In genomic region chr2:29073913-29074312, GRCh38 we compare ENCODE assay signal across 1 cellular context.
A peak's percentile ranks its signal among the peaks of the same experiment; 100 is the strongest.
TF ChIP-seq lines count a peak whose summit lies in the region.

No MANE protein-coding gene starts in this region.

TF ChIP-seq in GM12878, 131 proteins besides CTCF, POLR2A, EP300 and RAD21:
- no peak for TF ChIP-seq USF1 (IDR thresholded peaks at IDR 0.05; ENCODE audit: borderline replicate concordance, extremely low read length, insufficient read depth, low read depth, low read length)
- TF ChIP-seq MLLT1 (IDR thresholded peaks at IDR 0.05) = no peak
- TF ChIP-seq MEF2B (IDR thresholded peaks at IDR 0.05; ENCODE audit: partially characterized antibody, poor library complexity, severe bottlenecking) = peak; percentile 28
- TF ChIP-seq SMARCA5 (IDR thresholded peaks at IDR 0.05) = no peak
- peak; percentile 74; the same call in 1 of the 2 replicates for TF ChIP-seq EED (IDR thresholded peaks at IDR 0.05; ENCODE audit: low read depth)
- TF ChIP-seq CREM (IDR thresholded peaks at IDR 0.05; ENCODE audit: low read depth) = no peak
- TF ChIP-seq RAD51 (IDR thresholded peaks at IDR 0.05) = no peak
- 0 out of 2 replicates have a peak, but pooled peaks have one; percentile 24 for TF ChIP-seq BCL11A (IDR thresholded peaks at IDR 0.05; ENCODE audit: low read depth, low read length)
- TF ChIP-seq IKZF1 (conservative IDR thresholded peaks at IDR 0.05) = peak; percentile 61; the same call in 1 of the 2 replicates
- peak; percentile 40 to 56; a peak in 3 of 4 replicates for TF ChIP-seq IKZF2 (IDR thresholded peaks at IDR 0.05)
- TF ChIP-seq HCFC1 (IDR thresholded peaks at IDR 0.05; ENCODE audit: low read length) = no peak
- TF ChIP-seq CHD2 (IDR thresholded peaks at IDR 0.05; ENCODE audit: borderline replicate concordance, low read depth, low read length) = no peak
- TF ChIP-seq NR2F1 (conservative IDR thresholded peaks at IDR 0.05) = no peak
- peak; percentile 57 for TF ChIP-seq RUNX3 (IDR thresholded peaks at IDR 0.05; ENCODE audit: low read length)
- peak; percentile 89 for TF ChIP-seq SPI1 (IDR thresholded peaks at IDR 0.05; ENCODE audit: borderline replicate concordance, insufficient read depth, low read depth, low read length)
- no peak for TF ChIP-seq NBN (IDR thresholded peaks at IDR 0.05)
